In the genomic region with DNA sequence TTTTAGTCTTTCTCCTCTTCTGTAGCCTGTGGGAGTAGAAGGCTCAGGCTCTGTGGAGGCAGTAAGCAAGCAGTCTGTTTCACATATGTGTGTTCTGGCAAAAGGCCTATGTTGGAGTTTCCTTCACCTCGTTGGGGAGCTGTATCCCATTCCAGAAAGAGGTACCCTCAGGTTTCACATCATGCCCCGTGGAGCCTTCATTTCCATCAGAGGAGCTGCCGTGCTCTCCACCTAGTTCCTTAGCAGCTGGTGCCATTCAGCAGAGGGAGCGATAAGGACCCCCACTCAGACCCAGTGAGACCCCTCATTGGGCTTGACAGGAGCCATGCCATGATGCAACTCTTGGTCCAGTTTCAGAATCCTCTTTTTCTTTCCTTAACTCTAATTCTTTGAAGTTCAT, we compare ENCODE assay signal across 22 cellular contexts. TPM values are rescaled to one million over a fixed set of nuclear protein-coding genes. Genes with fewer than 3 reads are reported as not detected.
"Had no signal": no experiment of that assay in that cellular context is flagged by ENCODE, and none has a peak within 500 bp of the region (broad histone marks: within the 10 kb centered on the region; RNA-seq: fewer than 3 reads in every experiment).

No MANE protein-coding gene starts in this region.

- H2AFZ ChIP-seq: parathyroid adenoma had no signal

- H3K4me3 ChIP-seq: lung, skin epidermis had no signal

- H3K27ac Mint-ChIP-seq: activated naive CD8-positive, alpha-beta T cell; effector memory CD8-positive, alpha-beta T cell; immature natural killer cell; naive thymus-derived CD4-positive, alpha-beta T cell; stimulated activated naive B cell treated with anti-CD40 and anti-IgM and Interleukin-4, amounts not matched to agents 10 μg/mL and 1 μg/mL and 100 μg/mL, for 72 hours; type B pancreatic cell had no signal

- H3K4me1 ChIP-seq: parathyroid adenoma had no signal

- H3K9me3 Mint-ChIP-seq: brain; effector memory CD8-positive, alpha-beta T cell; immature natural killer cell; naive thymus-derived CD4-positive, alpha-beta T cell; stimulated activated naive B cell treated with anti-CD40 and anti-IgM and Interleukin-4, amounts not matched to agents 10 μg/mL and 1 μg/mL and 100 μg/mL, for 72 hours; type B pancreatic cell had no signal

- H3K9ac ChIP-seq: parathyroid adenoma had no signal

- DNase-seq: activated CD4-positive, alpha-beta T cell treated with anti-CD3 and anti-CD28 coated beads, Interleukin-2, amount 50 U/mL, for 1 hour; activated CD4-positive, CD25-positive, alpha-beta regulatory T cell; activated gamma-delta T cell; activated T-cell treated with anti-CD3 and anti-CD28 coated beads, Interleukin-2, amount 50 U/mL, for 1 hour; amniotic stem cell; dermis blood vessel endothelial cell; effector memory CD8-positive, alpha-beta T cell; immature natural killer cell; naive thymus-derived CD4-positive, alpha-beta T cell; retina; stimulated activated CD4-positive, alpha-beta T cell treated with anti-CD3 and anti-CD28 coated beads, Interleukin-15, amount 100 ng/mL, for 24 hours; stimulated activated CD4-positive, alpha-beta T cell treated with anti-CD3 and anti-CD28 coated beads, Interleukin-4, amount 100 ng/mL, for 1 hour; stimulated activated naive B cell treated with anti-CD40 and anti-IgM and Interleukin-4, amounts not matched to agents 10 μg/mL and 1 μg/mL and 100 μg/mL, for 72 hours; substantia nigra; T-helper 2 cell had no signal

- H3K4me3 Mint-ChIP-seq: activated naive CD8-positive, alpha-beta T cell; brain; effector memory CD8-positive, alpha-beta T cell; immature natural killer cell; naive thymus-derived CD4-positive, alpha-beta T cell; stimulated activated naive B cell treated with anti-CD40 and anti-IgM and Interleukin-4, amounts not matched to agents 10 μg/mL and 1 μg/mL and 100 μg/mL, for 72 hours; type B pancreatic cell had no signal

- H3K27ac ChIP-seq: epithelial cell of prostate, parathyroid adenoma, skin epidermis had no signal

- ATAC-seq: effector memory CD8-positive, alpha-beta T cell; naive thymus-derived CD4-positive, alpha-beta T cell; stimulated activated naive B cell treated with anti-CD40 and anti-IgM and Interleukin-4, amounts not matched to agents 10 μg/mL and 1 μg/mL and 100 μg/mL, for 72 hours had no signal

- H3K27me3 Mint-ChIP-seq: activated naive CD8-positive, alpha-beta T cell; effector memory CD8-positive, alpha-beta T cell; naive thymus-derived CD4-positive, alpha-beta T cell; stimulated activated naive B cell treated with anti-CD40 and anti-IgM and Interleukin-4, amounts not matched to agents 10 μg/mL and 1 μg/mL and 100 μg/mL, for 72 hours; type B pancreatic cell had no signal

- H3K4me1 Mint-ChIP-seq: immature natural killer cell had no signal

RNA-seq across cellular contexts. Expression of a gene that starts 50.6 kb away (rescaled TPM):
- total RNA-seq: naive thymus-derived CD4-positive, alpha-beta T cell had no signal
- polyA plus RNA-seq: immature natural killer cell; naive thymus-derived CD4-positive, alpha-beta T cell had no signal
